20 cellular contexts compared by ENCODE assay signal in genomic region chr13:63643543-63643942, GRCh38.
A peak's percentile ranks its signal among the peaks of the same experiment; 100 is the strongest.
DNase-seq lines count a peak whose midpoint lies in the region; ATAC-seq, FAIRE-seq and TF ChIP-seq lines count a peak whose summit lies in the region.
"Had no signal": no experiment of that assay in that cellular context is flagged by ENCODE, and none has a peak within 500 bp of the region (broad histone marks: within the 10 kb centered on the region; RNA-seq: fewer than 3 reads in every experiment).

No MANE protein-coding gene starts in this region.

- peak overlapping the region; percentile 74 for H2BK5ac ChIP-seq in IMR-90 (ENCODE audit: low read depth, low read length, poor library complexity, severe bottlenecking)

- no peak overlapping the region for H2AK9ac ChIP-seq in IMR-90 (replicated peaks; ENCODE audit: low read depth, low read length, poor library complexity)

- dilution Hi-C loops in IMR-90 (cut with HindIII; ENCODE audit: low sequenced_read_pairs, unreplicated experiment): no loop called here

- in situ Hi-C loops in IMR-90 (cut with MboI; ENCODE audit: low sequenced_read_pairs): no loop called here

- WGBS in IMR-90 (ENCODE audit: extremely low coverage in 2 of 2, insufficient read length in 1 of 2), 2 experiments: no CpG with 5 or more reads among the region's 1 CpG

- H2AK5ac ChIP-seq in IMR-90 (ENCODE audit: low read depth, low read length): no peak overlapping the region

- no peak overlapping the region for H2BK20ac ChIP-seq in IMR-90 (ENCODE audit: low read depth, low read length)

- no peak overlapping the region for H3K14ac ChIP-seq in IMR-90 (replicated peaks; ENCODE audit: low read depth, low read length)

- no peak overlapping the region for H3K4me3 ChIP-seq in IMR-90 (ENCODE audit: insufficient read depth, low read depth, low read length)
- H3K4me3 ChIP-seq in bronchial epithelial cell (ENCODE audit: low read depth, low read length): no peak overlapping the region
- no peak overlapping the region for H3K4me3 ChIP-seq in OCI-LY7 (ENCODE audit: low read depth, low read length, poor library complexity, severe bottlenecking)
- H3K4me3 ChIP-seq: BLaER1, GM23338 had no signal

- no peak overlapping the region for H3K23ac ChIP-seq in IMR-90 (ENCODE audit: low read depth, low read length)

- H3K36me3 ChIP-seq in IMR-90 (ENCODE audit: control insufficient read depth, insufficient read depth, low read length): no peaks in the 10 kb centered on the region
- no peaks in the 10 kb centered on the region for H3K36me3 ChIP-seq in bronchial epithelial cell (ENCODE audit: control insufficient read depth, insufficient read depth, low read length)
- H3K36me3 ChIP-seq in OCI-LY7 (ENCODE audit: insufficient read depth, low read length): no peaks in the 10 kb centered on the region
- H3K36me3 ChIP-seq: BLaER1 had no signal

- H3K9me3 ChIP-seq in IMR-90 (ENCODE audit: control insufficient read depth, insufficient read depth, low read length) (no peaks in the 10 kb centered on the region), OCI-LY7 (ENCODE audit: low read length) (no peaks in the 10 kb centered on the region)
- H3K9me3 ChIP-seq: BLaER1, Caco-2 had no signal

- H3K56ac ChIP-seq in IMR-90 (ENCODE audit: extremely low read depth, insufficient read depth, low read length): no peak overlapping the region

- H3K9me2 ChIP-seq in OCI-LY7 (ENCODE audit: insufficient read depth, low read length): no peaks in the 10 kb centered on the region

- H3K4me1 ChIP-seq in IMR-90 (ENCODE audit: control insufficient read depth, insufficient read depth, low read length) (peaks cover 3% of the 10 kb centered on the region; the same call in 1 of the 2 replicates), OCI-LY7 (ENCODE audit: insufficient read depth, low read length, poor library complexity, severe bottlenecking) (no peaks in the 10 kb centered on the region)
- H3K4me1 ChIP-seq: BLaER1, Caco-2 had no signal

- intact Hi-C loops in IMR-90 (cut with micrococcal nuclease) (no loop called here), OCI-LY7 (cut with micrococcal nuclease; ENCODE audit: unreplicated experiment) (no loop called here)

- no peaks in the 10 kb centered on the region for H3K9me1 ChIP-seq in IMR-90 (ENCODE audit: insufficient read depth, low read length)

- 0 out of 2 replicates have a peak overlapping the region, but pooled peaks have one; percentile 2 for H4K91ac ChIP-seq in IMR-90 (ENCODE audit: insufficient read depth, low read depth, low read length)

- no peak for TF ChIP-seq RAD21 in IMR-90 (IDR thresholded peaks at IDR 0.05; ENCODE audit: low read length)

- H4K8ac ChIP-seq in IMR-90 (ENCODE audit: low read depth in 2 of 2, low read length in 2 of 2): no peak overlapping the region

- H3K4me2 ChIP-seq in IMR-90 (ENCODE audit: low read depth, low read length) (no peak overlapping the region), OCI-LY7 (ENCODE audit: low read length) (no peak overlapping the region)
- H3K4me2 ChIP-seq: BLaER1, GM23338 had no signal

- H2BK120ac ChIP-seq in IMR-90 (ENCODE audit: low read depth, low read length): 0 out of 2 replicates have a peak overlapping the region, but pooled peaks have one; percentile 3

- H3K27me3 ChIP-seq in IMR-90 (ENCODE audit: control insufficient read depth, insufficient read depth, low read length) (no peaks in the 10 kb centered on the region), bronchial epithelial cell (ENCODE audit: control insufficient read depth, insufficient read depth, low read length) (no peaks in the 10 kb centered on the region)
- H3K27me3 ChIP-seq: BLaER1 had no signal

- ATAC-seq in IMR-90 (ENCODE audit: low read depth): peak; percentile 91
- ATAC-seq: CD8-positive, alpha-beta T cell; GM23338; HCT116 had no signal

- H4K5ac ChIP-seq in IMR-90 (ENCODE audit: low read depth, low read length): no peak overlapping the region

- H3K79me1 ChIP-seq in IMR-90 (ENCODE audit: low read depth in 1 of 2, low read length in 2 of 2): no peaks in the 10 kb centered on the region

- BruUV-seq in IMR-90 (replicated peaks; lab: Mats Ljungman, UMichigan): no TSS peak
- no TSS peak for BruUV-seq in OCI-LY7 (replicated peaks; lab: Mats Ljungman, UMichigan)

- H3K79me2 ChIP-seq in OCI-LY7 (ENCODE audit: insufficient read depth, low read depth, low read length): no peaks in the 10 kb centered on the region

- H3K18ac ChIP-seq in IMR-90 (ENCODE audit: low read depth, low read length): no peak overlapping the region

- FAIRE-seq in bronchial epithelial cell (lab: Jason Lieb, UNC): no peak
- FAIRE-seq: GM12891, GM18507 had no signal

- TF ChIP-seq POLR2A in IMR-90 (IDR thresholded peaks at IDR 0.05; ENCODE audit: low read depth, low read length): no peak

- no peak overlapping the region for H2AFZ ChIP-seq in IMR-90 (replicated peaks; ENCODE audit: low read length, poor library complexity)
- H2AFZ ChIP-seq in OCI-LY7 (ENCODE audit: low read length): no peak overlapping the region
- H2AFZ ChIP-seq: GM23338 had no signal

- peak; percentile 65 for DNase-seq in IMR-90
- DNase-seq in bronchial epithelial cell (ENCODE audit: low read depth): peak; percentile 3
- peak; percentile 11 for DNase-seq in iris pigment epithelial cell (ENCODE audit: low read depth)
- DNase-seq in activated T-cell treated with anti-CD3 and anti-CD28 coated beads, Interleukin-2, amount 50 U/mL, for 1 hour: no peak
- no peak for DNase-seq in NCI-H187 (lab: John Stamatoyannopoulos, UW)
- DNase-seq in putamen (ENCODE audit: low spot score): no peak
- DNase-seq in OCI-LY7 (ENCODE audit: low spot score): no peak
- DNase-seq: Caco-2; CD4-positive, CD25-positive, alpha-beta regulatory T cell; CD8-positive, alpha-beta T cell; DMS153; DND-41; GDM1; H9 had no signal

- H4K20me1 ChIP-seq in IMR-90 (ENCODE audit: insufficient read depth, low read length) (no peaks in the 10 kb centered on the region), OCI-LY7 (ENCODE audit: insufficient read depth, low read length) (no peaks in the 10 kb centered on the region)
- H4K20me1 ChIP-seq: BLaER1 had no signal

- CTCF ChIA-PET in IMR-90 (lab: Yijun Ruan, JAX): no interaction called here
- CTCF ChIA-PET in OCI-LY7 (lab: Charles Lee; ENCODE audit: unreplicated experiment): no interaction called here

- no peak overlapping the region for H3K27ac ChIP-seq in IMR-90 (ENCODE audit: insufficient read depth, low read length)
- no peak overlapping the region for H3K27ac ChIP-seq in OCI-LY7 (ENCODE audit: low read depth, low read length, poor library complexity, severe bottlenecking)
- H3K27ac ChIP-seq: BLaER1, C4-2B had no signal

- H3K9ac ChIP-seq in IMR-90 (ENCODE audit: low read depth, low read length): no peak overlapping the region
- H3K9ac ChIP-seq: BLaER1 had no signal

- TF ChIP-seq CTCF in IMR-90 (conservative IDR thresholded peaks at IDR 0.05; ENCODE audit: low read depth, low read length): no peak
- no peak for TF ChIP-seq CTCF in bronchial epithelial cell (IDR thresholded peaks at IDR 0.05; ENCODE audit: insufficient read depth, low read length, severe bottlenecking)
- TF ChIP-seq CTCF in OCI-LY7 (conservative IDR thresholded peaks at IDR 0.05; ENCODE audit: low read length): no peak

- POLR2A ChIA-PET in IMR-90 (lab: Charles Lee; ENCODE audit: unreplicated experiment): interaction anchor here (0.5 kb wide), 1 partner anchor 9 kb away, joined by 3 read pairs; no protein-coding TSS in a partner anchor
- POLR2A ChIA-PET in OCI-LY7 (lab: Charles Lee): no interaction called here

- no peak overlapping the region for H2BK15ac ChIP-seq in IMR-90 (ENCODE audit: low read depth, low read length)

- no peak overlapping the region; the same call in 1 of the 2 replicates for H3K4ac ChIP-seq in IMR-90 (ENCODE audit: low read depth, low read length)

TF ChIP-seq in IMR-90, 13 proteins besides CTCF, POLR2A, EP300 and RAD21:
- TF ChIP-seq FOS (IDR thresholded peaks at IDR 0.05; ENCODE audit: low read depth, low read length): peak; percentile 64; the same call in 1 of the 2 replicates
- no peak for TF ChIP-seq RCOR1 (IDR thresholded peaks at IDR 0.05; ENCODE audit: insufficient replicate concordance, low read length)

Comparison
In these comparisons a context has a peak if more than half of its experiments do, and no peak if none do; other contexts are left out.
1. DNase-seq: peak in IMR-90 (single experiment), bronchial epithelial cell (single experiment) and iris pigment epithelial cell (single experiment); none in activated T-cell treated with anti-CD3 and anti-CD28 coated beads, Interleukin-2, amount 50 U/mL, for 1 hour (single experiment), NCI-H187 (0 of 2), putamen (single experiment) and OCI-LY7 (single experiment).